ENCODE assay signal across 8 cellular contexts in genomic region chr4:104494822-104495559, GRCh38. TPM values are rescaled to one million over a fixed set of nuclear protein-coding genes. Genes with fewer than 3 reads are reported as not detected.
A peak's percentile ranks its signal among the peaks of the same experiment; 100 is the strongest.
DNase-seq lines count a peak whose midpoint lies in the region; ATAC-seq and TF ChIP-seq lines count a peak whose summit lies in the region.

TSS of gene CXXC4 (minus strand) at chr4:104494894. CDS start at chr4:104491802, 3,092 bp downstream.

- no peaks in the 10 kb centered on the region for H3K9me3 ChIP-seq in body of pancreas
- no peaks in the 10 kb centered on the region for H3K9me3 ChIP-seq in iPS-20b (ENCODE audit: insufficient read depth, low read depth, low read length)

- TF ChIP-seq CTCF in body of pancreas (IDR thresholded peaks at IDR 0.05), result peak in 3 of 7 experiments; percentile 6 to 11 (median 10)

- intact Hi-C loops in body of pancreas (cut with DNase I), result no loop called here
- intact Hi-C loops in sciatic nerve (cut with DNase I), result no loop called here

- H3K36me3 ChIP-seq in body of pancreas (replicated peaks in 1 of 2; ENCODE audit: insufficient read depth in 1 of 2, low read depth in 2 of 2) (no peaks in the 10 kb centered on the region), iPS-20b (ENCODE audit: insufficient read depth, low read depth, low read length) (no peaks in the 10 kb centered on the region)

- peak within 1 kb of the TSS; percentile 27 to 40 for H3K4me3 ChIP-seq in body of pancreas
- H3K4me3 ChIP-seq in iPS-20b (ENCODE audit: low read length), result peak within 1 kb of the TSS; percentile 97

- peak within 1 kb of the TSS; percentile 95 for H3K9ac ChIP-seq in iPS-20b (ENCODE audit: low read depth, low read length)

- H3K4me1 ChIP-seq in body of pancreas, result peaks cover 62% of the 10 kb centered on the region
- peaks cover 26% of the 10 kb centered on the region for H3K4me1 ChIP-seq in iPS-20b (ENCODE audit: insufficient read depth, low read length)

- TF ChIP-seq POLR2A in GM18951 (IDR thresholded peaks at IDR 0.05; ENCODE audit: extremely low read depth, insufficient read depth, insufficient read length) (peak; percentile 67), body of pancreas (IDR thresholded peaks at IDR 0.05) (peak; percentile 35 to 90 (median 88))

- in situ Hi-C loops in GM18951 (cut with MboI; ENCODE audit: low sequenced_read_pairs, unreplicated experiment), result no loop called here

- WGBS in body of pancreas, 2 donors, result 0% methylated on average over 42 of the region's 42 CpGs

- DNase-seq in AG08395 (ENCODE audit: low spot score) (peak; percentile 29), HuH-7 (ENCODE audit: low spot score) (peak; percentile 47), body of pancreas (peak; percentile 80 to 88 (median 85)), sciatic nerve (ENCODE audit: low spot score) (peak; percentile 79)
- no peak for DNase-seq in stimulated activated CD4-positive, alpha-beta T cell treated with anti-CD3 and anti-CD28 coated beads, Interleukin-1b, Interleukin-23, amount 100 ng/mL, for 48 hours

- H3K27me3 ChIP-seq in body of pancreas (no peaks in the 10 kb centered on the region), iPS-20b (ENCODE audit: insufficient read depth, low read length) (peaks cover 25% of the 10 kb centered on the region; the same call in 1 of the 2 replicates)

- ATAC-seq in body of pancreas, result peak; percentile 76
- peak; percentile 88 for ATAC-seq in sciatic nerve

- H3K27ac ChIP-seq in body of pancreas (peak within 1 kb of the TSS; percentile 79 to 93 (median 82)), iPS-20b (ENCODE audit: low read length) (peak within 1 kb of the TSS; percentile 78)

TF ChIP-seq in PFSK-1, 5 proteins besides CTCF, POLR2A, EP300 and RAD21:
- TF ChIP-seq FOXP2 (optimal IDR thresholded peaks at IDR 0.05; ENCODE audit: borderline replicate concordance, extremely low read depth, extremely low read length, insufficient read depth) (peak; percentile 66), POLR2AphosphoS5 (IDR thresholded peaks at IDR 0.05; ENCODE audit: low read depth, low read length) (peak; percentile 90), TAF1 (IDR thresholded peaks at IDR 0.05; ENCODE audit: borderline replicate concordance, insufficient read depth, low read length) (peak; percentile 78; the same call in 1 of the 2 replicates), SIN3A (IDR thresholded peaks at IDR 0.05; ENCODE audit: borderline replicate concordance, insufficient read depth, low read length) (peak; percentile 83)
- TF ChIP-seq, protein P1, sequence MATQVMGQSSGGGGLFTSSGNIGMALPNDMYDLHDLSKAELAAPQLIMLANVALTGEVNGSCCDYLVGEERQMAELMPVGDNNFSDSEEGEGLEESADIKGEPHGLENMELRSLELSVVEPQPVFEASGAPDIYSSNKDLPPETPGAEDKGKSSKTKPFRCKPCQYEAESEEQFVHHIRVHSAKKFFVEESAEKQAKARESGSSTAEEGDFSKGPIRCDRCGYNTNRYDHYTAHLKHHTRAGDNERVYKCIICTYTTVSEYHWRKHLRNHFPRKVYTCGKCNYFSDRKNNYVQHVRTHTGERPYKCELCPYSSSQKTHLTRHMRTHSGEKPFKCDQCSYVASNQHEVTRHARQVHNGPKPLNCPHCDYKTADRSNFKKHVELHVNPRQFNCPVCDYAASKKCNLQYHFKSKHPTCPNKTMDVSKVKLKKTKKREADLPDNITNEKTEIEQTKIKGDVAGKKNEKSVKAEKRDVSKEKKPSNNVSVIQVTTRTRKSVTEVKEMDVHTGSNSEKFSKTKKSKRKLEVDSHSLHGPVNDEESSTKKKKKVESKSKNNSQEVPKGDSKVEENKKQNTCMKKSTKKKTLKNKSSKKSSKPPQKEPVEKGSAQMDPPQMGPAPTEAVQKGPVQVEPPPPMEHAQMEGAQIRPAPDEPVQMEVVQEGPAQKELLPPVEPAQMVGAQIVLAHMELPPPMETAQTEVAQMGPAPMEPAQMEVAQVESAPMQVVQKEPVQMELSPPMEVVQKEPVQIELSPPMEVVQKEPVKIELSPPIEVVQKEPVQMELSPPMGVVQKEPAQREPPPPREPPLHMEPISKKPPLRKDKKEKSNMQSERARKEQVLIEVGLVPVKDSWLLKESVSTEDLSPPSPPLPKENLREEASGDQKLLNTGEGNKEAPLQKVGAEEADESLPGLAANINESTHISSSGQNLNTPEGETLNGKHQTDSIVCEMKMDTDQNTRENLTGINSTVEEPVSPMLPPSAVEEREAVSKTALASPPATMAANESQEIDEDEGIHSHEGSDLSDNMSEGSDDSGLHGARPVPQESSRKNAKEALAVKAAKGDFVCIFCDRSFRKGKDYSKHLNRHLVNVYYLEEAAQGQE (IDR thresholded peaks at IDR 0.05; ENCODE audit: insufficient read depth in 1 of 2, low read depth in 2 of 2, low read length in 2 of 2), result peak in 1 of 2 experiments; percentile 13; a peak in 1 of 4 replicates

RNA-seq across cellular contexts. Expression of gene CXXC4, which starts in this region (rescaled TPM):
- polyA plus RNA-seq in PFSK-1 (2012; ENCODE audit: insufficient read length, low read depth), result 4.5 TPM
- total RNA-seq in body of pancreas (1 to 10 TPM; 3.6 to 3.9 TPM), sciatic nerve (3.1 TPM)
